ENCODE assay signal across 9 cellular contexts in the genomic region with DNA sequence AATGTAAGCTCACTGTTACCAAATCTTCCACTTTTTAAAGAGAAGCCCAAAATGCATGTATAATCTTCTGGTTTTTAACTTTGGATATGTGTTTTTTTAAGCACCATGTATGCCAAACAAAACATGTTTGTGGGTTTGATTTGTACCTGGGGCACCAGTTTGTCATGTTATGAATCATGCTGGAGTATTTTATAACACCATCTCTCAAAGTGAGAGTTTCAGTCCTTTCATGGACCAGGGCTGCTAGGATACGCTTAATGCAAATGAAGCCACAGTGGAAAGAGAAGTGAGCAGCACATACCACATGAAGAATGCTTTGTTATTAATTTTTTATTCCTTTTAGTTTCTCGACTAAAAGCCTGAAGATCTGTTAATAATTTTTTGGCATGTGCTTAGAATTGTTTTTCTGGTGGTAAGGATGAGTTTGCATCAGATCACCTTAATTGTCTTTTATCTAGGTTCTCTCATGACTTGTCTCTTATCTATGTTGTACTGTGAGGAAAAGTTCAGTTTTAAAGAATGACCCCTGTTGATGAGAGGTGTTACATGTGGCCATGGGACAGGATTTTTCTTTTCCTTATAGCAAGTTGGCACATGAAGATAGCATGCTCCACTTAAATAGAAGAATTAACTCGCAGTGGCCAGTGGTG. TPM values are rescaled to one million over a fixed set of nuclear protein-coding genes. Genes with fewer than 3 reads are reported as not detected.
DNase-seq lines count a peak whose midpoint lies in the region; ATAC-seq and TF ChIP-seq lines count a peak whose summit lies in the region.
"Had no signal": no experiment of that assay in that cellular context is flagged by ENCODE, and none has a peak within 500 bp of the region (broad histone marks: within the 10 kb centered on the region; RNA-seq: fewer than 3 reads in every experiment).

No MANE protein-coding gene starts in this region.

- H3K36me3 ChIP-seq in DOHH2 (ENCODE audit: control insufficient read depth, low read length), result no peaks in the 10 kb centered on the region; the same call in 1 of the 2 replicates
- H3K36me3 ChIP-seq: sigmoid colon had no signal

- peak; percentile 33 for DNase-seq in activated T-helper 2 cell treated with anti-CD3 and anti-CD28 coated beads, Interferon-gamma antibody, Interleukin-2, Interleukin-4, amounts not matched to agents 10 μg/mL and 5 μg/mL and 100 μg/mL, durations not matched to agents 14 hours and 24 hours and 36 hours (ENCODE audit: low spot score)
- DNase-seq in Ammon's horn (ENCODE audit: low spot score), result no peak
- no peak for DNase-seq in NCI-H1436 treated with DMSO at 0.1 percent for 48 hours (lab: John Stamatoyannopoulos, UW)
- DNase-seq in T-helper 9 cell, result no peak
- DNase-seq: sigmoid colon had no signal

- no peaks in the 10 kb centered on the region for H4K20me1 ChIP-seq in DOHH2 (ENCODE audit: control insufficient read depth, insufficient read depth, low read depth, low read length)

- H3K9me2 ChIP-seq in DOHH2 (replicated peaks; ENCODE audit: control insufficient read depth, low read length), result no peaks in the 10 kb centered on the region

- no peaks in the 10 kb centered on the region for H3K27me3 Mint-ChIP-seq in activated T-helper 2 cell treated with anti-CD3 and anti-CD28 coated beads, Interferon-gamma antibody, Interleukin-2, Interleukin-4, amounts not matched to agents 10 μg/mL and 5 μg/mL and 100 μg/mL, durations not matched to agents 14 hours and 24 hours and 36 hours (ENCODE audit: low read depth)

- no peaks in the 10 kb centered on the region for H3K9me3 ChIP-seq in DOHH2 (ENCODE audit: control insufficient read depth, insufficient read depth, low read length)
- H3K9me3 ChIP-seq: sigmoid colon had no signal

- peak overlapping the region; percentile 89 for H3K27ac ChIP-seq in DOHH2 (ENCODE audit: low read depth, low read length)
- H3K27ac ChIP-seq: sigmoid colon had no signal

- peak overlapping the region; percentile 58 for H3K27ac Mint-ChIP-seq in activated T-helper 2 cell treated with anti-CD3 and anti-CD28 coated beads, Interferon-gamma antibody, Interleukin-2, Interleukin-4, amounts not matched to agents 10 μg/mL and 5 μg/mL and 100 μg/mL, durations not matched to agents 14 hours and 24 hours and 36 hours

- ATAC-seq in GM19351 (IDR thresholded peaks at IDR 0.05; ENCODE audit: unreplicated experiment), result peak; percentile 52
- ATAC-seq in HG03108 (IDR thresholded peaks at IDR 0.05; ENCODE audit: unreplicated experiment), result peak; percentile 47
- ATAC-seq in esophagus mucosa, result no peak

- peak overlapping the region; percentile 100 for H3K4me2 ChIP-seq in DOHH2 (ENCODE audit: low read length)

- H3K4me3 Mint-ChIP-seq in activated T-helper 2 cell treated with anti-CD3 and anti-CD28 coated beads, Interferon-gamma antibody, Interleukin-2, Interleukin-4, amounts not matched to agents 10 μg/mL and 5 μg/mL and 100 μg/mL, durations not matched to agents 14 hours and 24 hours and 36 hours (ENCODE audit: low read depth), result peak overlapping the region; percentile 18

- H3K9me3 Mint-ChIP-seq in activated T-helper 2 cell treated with anti-CD3 and anti-CD28 coated beads, Interferon-gamma antibody, Interleukin-2, Interleukin-4, amounts not matched to agents 10 μg/mL and 5 μg/mL and 100 μg/mL, durations not matched to agents 14 hours and 24 hours and 36 hours, result no peaks in the 10 kb centered on the region

- H3F3A ChIP-seq in DOHH2 (ENCODE audit: control insufficient read depth, insufficient read depth), result peaks cover 11% of the 10 kb centered on the region

- peak overlapping the region; percentile 91 for H3K4me3 ChIP-seq in DOHH2 (ENCODE audit: low read length)
- H3K4me3 ChIP-seq: sigmoid colon had no signal

- intact Hi-C loops in activated T-helper 2 cell treated with anti-CD3 and anti-CD28 coated beads, Interferon-gamma antibody, Interleukin-2, Interleukin-4, amounts not matched to agents 10 μg/mL and 5 μg/mL and 100 μg/mL, durations not matched to agents 14 hours and 24 hours and 36 hours (cut with micrococcal nuclease), result loop anchor here (2.0 to 10.0 kb wide), 7 partner anchors 445 to 1975 kb away; a partner anchor contains a TSS

- peaks cover 47% of the 10 kb centered on the region for H3K4me1 ChIP-seq in DOHH2 (ENCODE audit: control insufficient read depth, low read length)

- H3K36me3 Mint-ChIP-seq in activated T-helper 2 cell treated with anti-CD3 and anti-CD28 coated beads, Interferon-gamma antibody, Interleukin-2, Interleukin-4, amounts not matched to agents 10 μg/mL and 5 μg/mL and 100 μg/mL, durations not matched to agents 14 hours and 24 hours and 36 hours (ENCODE audit: low read depth), result peaks cover 8% of the 10 kb centered on the region

- no peaks in the 10 kb centered on the region for H3K27me3 ChIP-seq in DOHH2 (ENCODE audit: control insufficient read depth, low read length)
- H3K27me3 ChIP-seq: sigmoid colon had no signal

- no peak for TF ChIP-seq CTCF in DOHH2 (IDR thresholded peaks at IDR 0.05; ENCODE audit: low read depth, low read length, poor library complexity, severe bottlenecking)

- H3K79me2 ChIP-seq in DOHH2 (ENCODE audit: control insufficient read depth, low read length), result peaks cover 33% of the 10 kb centered on the region

- peaks cover 61% of the 10 kb centered on the region for H3K4me1 Mint-ChIP-seq in activated T-helper 2 cell treated with anti-CD3 and anti-CD28 coated beads, Interferon-gamma antibody, Interleukin-2, Interleukin-4, amounts not matched to agents 10 μg/mL and 5 μg/mL and 100 μg/mL, durations not matched to agents 14 hours and 24 hours and 36 hours (ENCODE audit: low read depth)

RNA-seq across cellular contexts. Expression of a gene that starts 2.0 kb away (rescaled TPM):
- 28.8 and 31.5 TPM in 2 replicates for total RNA-seq in activated T-helper 2 cell treated with anti-CD3 and anti-CD28 coated beads, Interferon-gamma antibody, Interleukin-2, Interleukin-4, amounts not matched to agents 10 μg/mL and 5 μg/mL and 100 μg/mL, durations not matched to agents 14 hours and 24 hours and 36 hours
- 25.3 TPM for total RNA-seq in esophagus mucosa
